9 cellular contexts compared by ENCODE assay signal in the genomic region with DNA sequence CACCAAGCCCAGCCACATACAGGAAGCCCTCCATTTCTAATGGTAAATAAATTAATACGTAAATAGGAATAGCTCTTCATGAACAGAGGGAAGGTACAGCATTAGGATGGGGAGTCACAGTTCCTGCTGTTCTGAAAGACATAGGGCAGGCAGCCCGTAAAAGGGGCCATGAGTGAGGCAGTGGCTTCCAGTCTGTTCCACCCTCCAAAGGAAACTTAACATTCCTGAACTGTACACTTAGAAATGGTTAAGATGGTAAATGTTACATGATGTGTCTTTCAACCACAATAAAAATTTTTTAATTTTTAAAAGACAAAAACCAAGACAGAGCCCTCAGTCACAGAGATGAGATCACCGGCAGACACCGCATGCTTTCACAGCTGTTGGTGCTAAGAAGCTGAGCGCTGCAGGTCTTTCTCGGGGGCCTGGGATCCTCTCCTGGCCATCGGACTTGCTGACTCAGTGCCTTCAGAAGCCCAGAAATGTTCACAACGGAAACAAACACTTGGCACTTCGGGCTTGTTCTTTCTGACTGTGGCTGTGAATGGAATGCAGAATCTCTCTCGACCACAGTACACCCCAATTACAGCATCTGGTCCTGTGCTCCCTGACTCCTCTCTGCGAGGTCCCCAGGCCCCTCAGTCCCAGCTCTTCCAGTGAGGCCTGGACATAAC. TPM values are rescaled to one million over a fixed set of nuclear protein-coding genes. Genes with fewer than 3 reads are reported as not detected.
DNase-seq lines count a peak whose midpoint lies in the region; ATAC-seq and TF ChIP-seq lines count a peak whose summit lies in the region.
"Had no signal": no experiment of that assay in that cellular context is flagged by ENCODE, and none has a peak within 500 bp of the region (broad histone marks: within the 10 kb centered on the region; RNA-seq: fewer than 3 reads in every experiment).

No MANE protein-coding gene starts in this region.

- peaks cover 3% of the 10 kb centered on the region for H3K4me1 Mint-ChIP-seq in activated T-helper 17 cell treated with anti-CD3 and anti-CD28 coated beads, Interleukin-2, amount 50 U/mL, for 72 hours

- no peaks in the 10 kb centered on the region for H3K9me3 ChIP-seq in HAP-1

- peaks cover 62% of the 10 kb centered on the region for H3K36me3 Mint-ChIP-seq in activated T-helper 17 cell treated with anti-CD3 and anti-CD28 coated beads, Interleukin-2, amount 50 U/mL, for 72 hours (ENCODE audit: low read depth)

- H3K4me3 Mint-ChIP-seq in activated T-helper 17 cell treated with anti-CD3 and anti-CD28 coated beads, Interleukin-2, amount 50 U/mL, for 72 hours = no peak overlapping the region

- no peak overlapping the region for H3K4me3 ChIP-seq in retinal pigment epithelial cell (ENCODE audit: low read length)
- no peak overlapping the region for H3K4me3 ChIP-seq in HAP-1

- TF ChIP-seq CTCF in retinal pigment epithelial cell (conservative IDR thresholded peaks at IDR 0.05; ENCODE audit: low read depth, low read length) = no peak

- intact Hi-C loops in left ventricle myocardium superior (cut with micrococcal nuclease) = no loop called here

- in situ Hi-C loops in HAP-1 (cut with MboI; ENCODE audit: low sequenced_read_pairs) = no loop called here

- ATAC-seq in activated T-helper 17 cell treated with anti-CD3 and anti-CD28 coated beads, Interleukin-2, amount 50 U/mL, for 72 hours (replicated peaks) = peak; percentile 21
- ATAC-seq in left ventricle myocardium superior = peak; percentile 69
- ATAC-seq in GM21737 (IDR thresholded peaks at IDR 0.05; ENCODE audit: unreplicated experiment) = no peak

- peak overlapping the region; percentile 7 for H3K27ac Mint-ChIP-seq in activated T-helper 17 cell treated with anti-CD3 and anti-CD28 coated beads, Interleukin-2, amount 50 U/mL, for 72 hours

- DNase-seq in EL = peak; percentile 99
- no peak for DNase-seq in left ventricle myocardium superior
- DNase-seq in retinal pigment epithelial cell (ENCODE audit: low read depth) = peak; percentile 76
- DNase-seq in HAP-1 (ENCODE audit: low spot score in 2 of 2) = no peak
- no peak for DNase-seq in DMS153 (lab: John Stamatoyannopoulos, UW)
- no peak for DNase-seq in D341Med (ENCODE audit: low spot score)
- DNase-seq: NCI-H187 had no signal

- H3K4me1 ChIP-seq in HAP-1 = no peaks in the 10 kb centered on the region

- H3K27me3 ChIP-seq in HAP-1 (ENCODE audit: low read depth) = no peaks in the 10 kb centered on the region

- no peaks in the 10 kb centered on the region for H3K27me3 Mint-ChIP-seq in activated T-helper 17 cell treated with anti-CD3 and anti-CD28 coated beads, Interleukin-2, amount 50 U/mL, for 72 hours

- peaks cover 57% of the 10 kb centered on the region for H3K36me3 ChIP-seq in HAP-1 (replicated peaks)

- no peaks in the 10 kb centered on the region for H3K9me3 Mint-ChIP-seq in activated T-helper 17 cell treated with anti-CD3 and anti-CD28 coated beads, Interleukin-2, amount 50 U/mL, for 72 hours

RNA-seq across cellular contexts. Expression of a gene that starts 36.4 kb away (rescaled TPM):
- total RNA-seq in activated T-helper 17 cell treated with anti-CD3 and anti-CD28 coated beads, Interleukin-2, amount 50 U/mL, for 72 hours = 10 to 100 TPM; 35.6 to 45.0 TPM
- total RNA-seq in left ventricle myocardium superior = 81.2 TPM

Comparison
In these comparisons a context has a peak if more than half of its experiments do, and no peak if none do; other contexts are left out.
1. DNase-seq: peak in EL (single experiment) and retinal pigment epithelial cell (single experiment); none in left ventricle myocardium superior (single experiment), HAP-1 (0 of 2), DMS153 (single experiment) and D341Med (single experiment).